Comparison of ENCODE assay signal across 1 cellular context in the genomic region with DNA sequence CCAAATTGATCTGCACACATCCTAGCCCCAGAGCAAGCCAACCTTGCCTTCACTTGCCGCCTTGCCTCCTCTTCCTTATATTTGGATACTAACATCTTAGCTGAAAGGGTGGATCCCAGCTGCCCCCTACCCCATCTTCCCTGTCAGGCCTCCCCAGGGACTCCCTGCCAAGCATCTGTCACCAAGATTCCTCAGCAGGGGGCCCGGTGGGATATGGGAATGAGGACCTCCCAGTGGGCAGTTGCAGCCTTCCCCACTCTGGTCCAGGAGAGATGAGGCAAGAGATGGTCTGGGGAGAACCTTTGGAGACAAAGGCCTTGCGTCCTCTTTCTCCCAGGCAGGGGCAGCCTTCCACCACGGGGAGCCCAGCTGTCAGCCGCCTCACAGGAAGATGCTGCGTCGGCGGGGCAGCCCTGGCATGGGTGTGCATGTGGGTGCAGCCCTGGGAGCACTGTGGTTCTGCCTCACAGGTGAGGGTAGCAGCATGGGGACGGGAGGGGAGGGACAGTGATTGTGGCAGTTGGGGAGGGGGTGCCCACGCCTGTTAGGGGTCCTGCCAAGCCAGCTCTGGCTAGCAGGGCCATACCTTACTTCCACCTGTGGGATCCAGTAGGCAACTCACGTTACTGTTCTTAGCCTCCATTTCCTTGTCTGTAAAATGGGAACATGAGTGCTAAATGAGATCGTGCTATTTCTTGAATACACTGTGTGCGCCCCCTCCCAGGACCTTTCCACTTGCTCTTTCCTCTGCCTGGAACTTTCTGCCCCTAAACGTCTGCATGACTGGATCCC.
TF ChIP-seq lines count a peak whose summit lies in the region.

No MANE protein-coding gene starts in this region.

TF ChIP-seq in H1, 55 proteins besides CTCF, POLR2A, EP300 and RAD21:
- TF ChIP-seq KDM1A (IDR thresholded peaks at IDR 0.05; ENCODE audit: borderline replicate concordance, low read length) (peak; percentile 80; the same call in 1 of the 2 replicates), TBP (IDR thresholded peaks at IDR 0.05; ENCODE audit: low read depth, low read length) (no peak), SP4 (IDR thresholded peaks at IDR 0.05; ENCODE audit: low read length) (no peak)
